In genomic region chr9:21812415-21812814, GRCh38 we compare ENCODE assay signal across 12 cellular contexts. TPM values are rescaled to one million over a fixed set of nuclear protein-coding genes. Genes with fewer than 3 reads are reported as not detected.
DNase-seq lines count a peak whose midpoint lies in the region; ATAC-seq, FAIRE-seq and TF ChIP-seq lines count a peak whose summit lies in the region.
"Had no signal": no experiment of that assay in that cellular context is flagged by ENCODE, and none has a peak within 500 bp of the region (broad histone marks: within the 10 kb centered on the region; RNA-seq: fewer than 3 reads in every experiment).

No MANE protein-coding gene starts in this region.

- H3K27me3 Mint-ChIP-seq in mesothelial cell of epicardium (ENCODE audit: low read depth) = no peaks in the 10 kb centered on the region
- H3K27me3 Mint-ChIP-seq in activated naive CD4-positive, alpha-beta T cell treated with anti-CD3 and anti-CD28 coated beads, Interleukin-2, amount 10 ng/mL, durations not matched to agents 7 days and 5 days = no peaks in the 10 kb centered on the region

- no peak for ATAC-seq in HG03354 (IDR thresholded peaks at IDR 0.05; ENCODE audit: poor library complexity, severe bottlenecking, unreplicated experiment)

- CTCF ChIA-PET in activated naive CD4-positive, alpha-beta T cell treated with anti-CD3 and anti-CD28 coated beads, Interleukin-2, amount 10 ng/mL, durations not matched to agents 7 days and 5 days (lab: Charles Lee) = interaction anchor here (1.0 to 4.1 kb wide), 11 partner anchors 182 to 636 kb away, joined by 3 to 59 read pairs (median 6); partner anchors contain the start of genes CDKN2A, CDKN2B and CDKN2B-AS1

- TF ChIP-seq CTCF in bronchial epithelial cell (IDR thresholded peaks at IDR 0.05; ENCODE audit: insufficient read depth, low read length, severe bottlenecking) = no peak
- TF ChIP-seq CTCF in mesothelial cell of epicardium (IDR thresholded peaks at IDR 0.05; ENCODE audit: unreplicated experiment) = no peak

- no peak overlapping the region for H3K4me3 ChIP-seq in bronchial epithelial cell (ENCODE audit: low read depth, low read length)
- H3K4me3 ChIP-seq: upper lobe of left lung had no signal

- DNase-seq in EH (ENCODE audit: low read depth) = peak; percentile 53
- peak; percentile 98 for DNase-seq in M059J (ENCODE audit: low read depth)
- peak; percentile 95 for DNase-seq in bronchial epithelial cell (ENCODE audit: low read depth)
- DNase-seq in mesothelial cell of epicardium (ENCODE audit: low spot score in 2 of 2, unreplicated experiment in 2 of 2) = no peak
- no peak for DNase-seq in GDM1 (lab: John Stamatoyannopoulos, UW)
- DNase-seq in activated naive CD4-positive, alpha-beta T cell treated with anti-CD3 and anti-CD28 coated beads, Interleukin-2, amount 10 ng/mL, durations not matched to agents 7 days and 5 days = no peak
- no peak for DNase-seq in GOT3 (lab: John Stamatoyannopoulos, UW)
- DNase-seq: activated gamma-delta T cell had no signal

- H3K27ac Mint-ChIP-seq in mesothelial cell of epicardium = peak overlapping the region; percentile 50
- H3K27ac Mint-ChIP-seq in activated naive CD4-positive, alpha-beta T cell treated with anti-CD3 and anti-CD28 coated beads, Interleukin-2, amount 10 ng/mL, durations not matched to agents 7 days and 5 days = no peak overlapping the region

- H3K36me3 ChIP-seq in bronchial epithelial cell (ENCODE audit: control insufficient read depth, insufficient read depth, low read length) = peaks cover 11% of the 10 kb centered on the region
- H3K36me3 ChIP-seq: WERI-Rb-1 had no signal

- peak; percentile 18 for FAIRE-seq in bronchial epithelial cell (lab: Jason Lieb, UNC)

- H3K9me3 Mint-ChIP-seq in mesothelial cell of epicardium = no peaks in the 10 kb centered on the region
- no peaks in the 10 kb centered on the region for H3K9me3 Mint-ChIP-seq in activated naive CD4-positive, alpha-beta T cell treated with anti-CD3 and anti-CD28 coated beads, Interleukin-2, amount 10 ng/mL, durations not matched to agents 7 days and 5 days

- H3K4me1 Mint-ChIP-seq in mesothelial cell of epicardium = peaks cover 8% of the 10 kb centered on the region
- H3K4me1 Mint-ChIP-seq in activated naive CD4-positive, alpha-beta T cell treated with anti-CD3 and anti-CD28 coated beads, Interleukin-2, amount 10 ng/mL, durations not matched to agents 7 days and 5 days = peaks cover 18% of the 10 kb centered on the region

- H3K27me3 ChIP-seq in bronchial epithelial cell (ENCODE audit: control insufficient read depth, insufficient read depth, low read length) = no peaks in the 10 kb centered on the region
- H3K27me3 ChIP-seq: dorsolateral prefrontal cortex, upper lobe of left lung had no signal

- no peak overlapping the region for H3K4me3 Mint-ChIP-seq in mesothelial cell of epicardium
- no peak overlapping the region for H3K4me3 Mint-ChIP-seq in activated naive CD4-positive, alpha-beta T cell treated with anti-CD3 and anti-CD28 coated beads, Interleukin-2, amount 10 ng/mL, durations not matched to agents 7 days and 5 days

- peaks cover 17% of the 10 kb centered on the region for H3K36me3 Mint-ChIP-seq in mesothelial cell of epicardium
- H3K36me3 Mint-ChIP-seq in activated naive CD4-positive, alpha-beta T cell treated with anti-CD3 and anti-CD28 coated beads, Interleukin-2, amount 10 ng/mL, durations not matched to agents 7 days and 5 days = peaks cover 42% of the 10 kb centered on the region

RNA-seq across cellular contexts. Expression of gene MTAP, which starts 10.0 kb away (rescaled TPM):
- 43.4 and 63.7 TPM in 2 replicates for total RNA-seq in M059J (2014; rRNA removed; shearing (Covaris generic))
- 35.7 and 44.8 TPM in 2 replicates for total RNA-seq in bronchial epithelial cell
- total RNA-seq in mesothelial cell of epicardium = 78.5 to 90.0 TPM (median 88.3 TPM) in 3 replicates

Comparison
In these comparisons a context has a peak if more than half of its experiments do, and no peak if none do; other contexts are left out.
1. DNase-seq: peak in EH (single experiment), M059J (single experiment) and bronchial epithelial cell (single experiment); none in mesothelial cell of epicardium (0 of 2), GDM1 (single experiment), activated naive CD4-positive, alpha-beta T cell treated with anti-CD3 and anti-CD28 coated beads, Interleukin-2, amount 10 ng/mL, durations not matched to agents 7 days and 5 days (single experiment) and GOT3 (single experiment).